In genomic region chr3:168116279-168116678, GRCh38 we compare ENCODE assay signal across 13 cellular contexts. TPM values are rescaled to one million over a fixed set of nuclear protein-coding genes. Genes with fewer than 3 reads are reported as not detected.
DNase-seq lines count a peak whose midpoint lies in the region; ATAC-seq, FAIRE-seq and TF ChIP-seq lines count a peak whose summit lies in the region.
"Had no signal": no experiment of that assay in that cellular context is flagged by ENCODE, and none has a peak within 500 bp of the region (broad histone marks: within the 10 kb centered on the region; RNA-seq: fewer than 3 reads in every experiment).

No MANE protein-coding gene starts in this region.

- TF ChIP-seq CTCF in HepG2 (CRISPR knock-in tag; IDR thresholded peaks at IDR 0.05) (no peak), right lobe of liver (IDR thresholded peaks at IDR 0.05) (no peak), lung (IDR thresholded peaks at IDR 0.05; ENCODE audit: control extremely low read depth, extremely low read depth) (no peak)

- 55% methylated on average over 3 of the region's 4 CpGs for WGBS in HepG2 (ENCODE audit: low lambda C conversion rate)
- 78% methylated on average over 3 of the region's 4 CpGs for WGBS in right lobe of liver (ENCODE audit: insufficient coverage, low coverage, low lambda C conversion rate, missing lambda C conversion rate)
- WGBS in lung, 2 donors, result 51 to 66% methylated on average over 4 of the region's 4 CpGs

- POLR2A ChIA-PET in HepG2 (lab: Yijun Ruan, JAX), result no interaction called here

- intact Hi-C loops in HepG2 (cut with micrococcal nuclease; ENCODE audit: unreplicated experiment), result no loop called here
- intact Hi-C loops in right lobe of liver (cut with DNase I), result no loop called here

- no peaks in the 10 kb centered on the region for H4K20me1 ChIP-seq in HepG2 (ENCODE audit: insufficient read depth, low read length)

- H3K36me3 ChIP-seq in HepG2 (replicated peaks in 1 of 2; ENCODE audit: control insufficient read depth in 1 of 2, insufficient read depth in 2 of 2, low read length in 2 of 2), result no peaks in the 10 kb centered on the region
- H3K36me3 ChIP-seq in right lobe of liver, result no peaks in the 10 kb centered on the region
- H3K36me3 ChIP-seq in lung (ENCODE audit: control insufficient read depth in 2 of 2, insufficient read depth in 2 of 2, low read length in 2 of 2), result no peaks in the 10 kb centered on the region

- BruUV-seq in HepG2 (replicated peaks; lab: Mats Ljungman, UMichigan), result no TSS peak

- H3K9me3 ChIP-seq in HepG2 (ENCODE audit: low read length) (no peaks in the 10 kb centered on the region), right lobe of liver (no peaks in the 10 kb centered on the region), lung (ENCODE audit: control insufficient read depth in 2 of 2, insufficient read depth in 1 of 2, low read length in 1 of 2) (no peaks in the 10 kb centered on the region)
- H3K9me3 ChIP-seq: A549 had no signal

- CTCF ChIA-PET in HepG2 (lab: Yijun Ruan, JAX; ENCODE audit: low intra/inter-chr PET ratio, low total read pairs), result no interaction called here

- H3K27ac ChIP-seq in HepG2 (ENCODE audit: extremely low read length, insufficient read depth, low read length), result no peak overlapping the region
- H3K27ac ChIP-seq in right lobe of liver, result no peak overlapping the region
- H3K27ac ChIP-seq in epithelial cell of prostate, result peak overlapping the region; percentile 63
- H3K27ac ChIP-seq in lung (ENCODE audit: low read depth in 1 of 2, low read length in 1 of 2), result peak overlapping the region in 1 of 2 donors; percentile 42
- H3K27ac ChIP-seq: A549 had no signal

- TF ChIP-seq EP300 in HepG2 (IDR thresholded peaks at IDR 0.05; ENCODE audit: low read depth in 2 of 2, low read length in 2 of 2), result no peak
- TF ChIP-seq EP300 in HepG2 (CRISPR knock-in tag; IDR thresholded peaks at IDR 0.05; ENCODE audit: borderline replicate concordance), result no peak

- TF ChIP-seq RAD21 in HepG2 (CRISPR knock-in tag; IDR thresholded peaks at IDR 0.05), result no peak

- no peak overlapping the region for H2AFZ ChIP-seq in HepG2 (ENCODE audit: low read length)

- H3K4me2 ChIP-seq in HepG2 (ENCODE audit: low read depth, low read length), result no peak overlapping the region
- H3K4me2 ChIP-seq: A549 had no signal

- in situ Hi-C loops in HepG2 (cut with HindIII; ENCODE audit: extremely low pct_ligation_motif_present, low pct_unique_long_range_greater_than_20kb), result no loop called here

- TF ChIP-seq POLR2A in HepG2 (IDR thresholded peaks at IDR 0.05; ENCODE audit: insufficient read depth in 1 of 2, low read depth in 2 of 2, low read length in 2 of 2), result no peak
- no peak for TF ChIP-seq POLR2A in right lobe of liver (IDR thresholded peaks at IDR 0.05)

- FAIRE-seq in HepG2 (lab: Jason Lieb, UNC), result no peak
- FAIRE-seq: A549, urothelium cell line had no signal

- no peak overlapping the region for H3K4me3 ChIP-seq in HepG2 (replicated peaks in 1 of 3; ENCODE audit: insufficient read depth in 1 of 3, low read depth in 2 of 3, low read length in 3 of 3)
- H3K4me3 ChIP-seq in right lobe of liver, result no peak overlapping the region
- no peak overlapping the region for H3K4me3 ChIP-seq in lung
- H3K4me3 ChIP-seq: A549, skin epidermis had no signal

- DNase-seq in HepG2 (ENCODE audit: low spot score), result no peak
- DNase-seq in right lobe of liver, result no peak
- DNase-seq in epithelial cell of prostate (ENCODE audit: low read depth, low spot score), result no peak
- DNase-seq in lung (ENCODE audit: low spot score), result peak; percentile 80
- peak; percentile 46 for DNase-seq in ureter (ENCODE audit: low spot score)
- DNase-seq in cerebellar nuclear complex (lab: John Stamatoyannopoulos, UW), result no peak
- no peak for DNase-seq in stimulated activated CD4-positive, alpha-beta T cell treated with anti-CD3 and anti-CD28 coated beads, Interleukin-12 subunit alpha, Interleukin-12 subunit beta, amount 100 ng/mL, for 4 hours
- DNase-seq: effector CD8-positive, alpha-beta T cell had no signal

- ATAC-seq in HepG2 (no peak), right lobe of liver (no peak), lung (ENCODE audit: insufficient read depth, low FRiP score) (peak; percentile 60), HG02588 (IDR thresholded peaks at IDR 0.05; ENCODE audit: unreplicated experiment) (no peak)
- ATAC-seq: A549, HCT116 had no signal

- H3K4me1 ChIP-seq in HepG2 (ENCODE audit: insufficient read depth, low read length) (peaks cover 21% of the 10 kb centered on the region), right lobe of liver (peaks cover 0 to 9% (median 0%) of the 10 kb centered on the region in 4 donors), lung (ENCODE audit: control insufficient read depth in 2 of 2, insufficient read depth in 2 of 2, low read length in 2 of 2) (peaks cover 1 to 4% of the 10 kb centered on the region in 2 donors)

- H3K9ac ChIP-seq in HepG2 (ENCODE audit: insufficient read depth, low read depth, low read length), result no peak overlapping the region

- no peaks in the 10 kb centered on the region for H3K27me3 ChIP-seq in HepG2 (ENCODE audit: control insufficient read depth in 1 of 2, insufficient read depth in 2 of 2, low read length in 2 of 2)
- no peaks in the 10 kb centered on the region for H3K27me3 ChIP-seq in right lobe of liver
- H3K27me3 ChIP-seq in lung (ENCODE audit: control insufficient read depth, insufficient read depth), result no peaks in the 10 kb centered on the region

- H3K79me2 ChIP-seq in HepG2 (ENCODE audit: insufficient read depth, low read length), result no peaks in the 10 kb centered on the region

TF ChIP-seq in HepG2, 621 proteins besides CTCF, POLR2A, EP300 and RAD21:
- TF ChIP-seq PAXIP1 (CRISPR knock-in tag; conservative IDR thresholded peaks at IDR 0.05), result no peak
- peak; percentile 81 for TF ChIP-seq RFX5 (IDR thresholded peaks at IDR 0.05; ENCODE audit: low read depth, low read length)

RNA-seq across cellular contexts. Expression of gene GOLIM4, which starts 20.6 kb away (rescaled TPM):
- total RNA-seq in HepG2 (2016; rRNA removed; fragmentation: Illumina TruSeq; extraction: Trizol) (31.5 and 47.7 TPM in 2 replicates), right lobe of liver (10 to 100 TPM; 33.3 to 44.9 (median 36.6) TPM), lung (10 to 100 TPM; 40.6 to 52.9 TPM), ureter (21.8 TPM)
- total RNA-seq in HepG2 (2016; cell fraction: cytosol; rRNA removed; fragmentation: Illumina TruSeq; extraction: Trizol; ENCODE audit: low read depth), result 7.7 and 9.3 TPM in 2 replicates
- 33.4 and 49.5 TPM in 2 replicates for total RNA-seq in HepG2 (2016; cell fraction: insoluble cytoplasmic fraction; rRNA removed; fragmentation: Illumina TruSeq; extraction: Trizol)
- 11.5 and 12.4 TPM in 2 replicates for total RNA-seq in HepG2 (2016; cell fraction: membrane; rRNA removed; fragmentation: Illumina TruSeq; extraction: Trizol)
- total RNA-seq in HepG2 (2016; cell fraction: nucleus; rRNA removed; fragmentation: Illumina TruSeq; extraction: Trizol), result 45.0 and 48.7 TPM in 2 replicates
- polyA plus RNA-seq in HepG2 (2011; rRNA removed) (10.8 and 10.9 TPM in 2 replicates), lung (10 to 100 TPM; 22.2 to 26.0 TPM)
- 13.3 and 13.6 TPM in 2 replicates for polyA plus RNA-seq in HepG2 (2011; cell fraction: cytosol; rRNA removed)
- polyA plus RNA-seq in HepG2 (2011; cell fraction: nucleus; rRNA removed), result 12.0 and 12.4 TPM in 2 replicates
- 26.9 and 28.2 TPM in 2 replicates for polyA plus RNA-seq in HepG2 (2012)
- polyA plus RNA-seq in HepG2 (2016; cell fraction: cytosol; fragmentation: Illumina TruSeq; extraction: Trizol; ENCODE audit: low read depth), result 1.1 and 1.4 TPM in 2 replicates
- polyA plus RNA-seq in HepG2 (2016; cell fraction: insoluble cytoplasmic fraction; fragmentation: Illumina TruSeq; extraction: Trizol; ENCODE audit: low read depth), result 26.8 and 32.2 TPM in 2 replicates
- polyA plus RNA-seq in HepG2 (2016; cell fraction: membrane; fragmentation: Illumina TruSeq; extraction: Trizol; ENCODE audit: low read depth), result 3.4 and 3.7 TPM in 2 replicates
- 44.3 and 45.5 TPM in 2 replicates for polyA plus RNA-seq in HepG2 (2016; cell fraction: nucleus; fragmentation: Illumina TruSeq; extraction: Trizol; ENCODE audit: insufficient read depth, low read depth)
- polyA minus RNA-seq in HepG2 (2011; rRNA and poly(A)+ RNA removed; ENCODE audit: low replicate concordance), result 15.3 and 32.9 TPM in 2 replicates
- polyA minus RNA-seq in HepG2 (2011; cell fraction: cytosol; rRNA and poly(A)+ RNA removed), result 24.1 and 25.6 TPM in 2 replicates
- polyA minus RNA-seq in HepG2 (2011; cell fraction: nucleus; rRNA and poly(A)+ RNA removed), result 36.9 and 37.2 TPM in 2 replicates

Comparison
In these comparisons a context has a peak if more than half of its experiments do, and no peak if none do; other contexts are left out.
1. DNase-seq: peak in lung (single experiment) and ureter (single experiment); none in HepG2 (single experiment), right lobe of liver (0 of 3), epithelial cell of prostate (single experiment), cerebellar nuclear complex (0 of 2) and stimulated activated CD4-positive, alpha-beta T cell treated with anti-CD3 and anti-CD28 coated beads, Interleukin-12 subunit alpha, Interleukin-12 subunit beta, amount 100 ng/mL, for 4 hours (single experiment).